Comparison of ENCODE assay signal across 1 cellular context in genomic region chr12:121314441-121314840, GRCh38.
TF ChIP-seq lines count a peak whose summit lies in the region.

No MANE protein-coding gene starts in this region.

TF ChIP-seq in HepG2, 621 proteins besides CTCF, POLR2A, EP300 and RAD21:
- TF ChIP-seq PHF5A (CRISPR knock-in tag; IDR thresholded peaks at IDR 0.05; ENCODE audit: low read depth, unreplicated experiment) (no peak), CBX5 (CRISPR knock-in tag; IDR thresholded peaks at IDR 0.05; ENCODE audit: borderline replicate concordance) (no peak), ZNF275 (CRISPR knock-in tag; IDR thresholded peaks at IDR 0.05; ENCODE audit: borderline replicate concordance) (no peak), UBTF (CRISPR knock-in tag; IDR thresholded peaks at IDR 0.05) (no peak)
